Comparison of ENCODE assay signal across 18 cellular contexts in the genomic region with DNA sequence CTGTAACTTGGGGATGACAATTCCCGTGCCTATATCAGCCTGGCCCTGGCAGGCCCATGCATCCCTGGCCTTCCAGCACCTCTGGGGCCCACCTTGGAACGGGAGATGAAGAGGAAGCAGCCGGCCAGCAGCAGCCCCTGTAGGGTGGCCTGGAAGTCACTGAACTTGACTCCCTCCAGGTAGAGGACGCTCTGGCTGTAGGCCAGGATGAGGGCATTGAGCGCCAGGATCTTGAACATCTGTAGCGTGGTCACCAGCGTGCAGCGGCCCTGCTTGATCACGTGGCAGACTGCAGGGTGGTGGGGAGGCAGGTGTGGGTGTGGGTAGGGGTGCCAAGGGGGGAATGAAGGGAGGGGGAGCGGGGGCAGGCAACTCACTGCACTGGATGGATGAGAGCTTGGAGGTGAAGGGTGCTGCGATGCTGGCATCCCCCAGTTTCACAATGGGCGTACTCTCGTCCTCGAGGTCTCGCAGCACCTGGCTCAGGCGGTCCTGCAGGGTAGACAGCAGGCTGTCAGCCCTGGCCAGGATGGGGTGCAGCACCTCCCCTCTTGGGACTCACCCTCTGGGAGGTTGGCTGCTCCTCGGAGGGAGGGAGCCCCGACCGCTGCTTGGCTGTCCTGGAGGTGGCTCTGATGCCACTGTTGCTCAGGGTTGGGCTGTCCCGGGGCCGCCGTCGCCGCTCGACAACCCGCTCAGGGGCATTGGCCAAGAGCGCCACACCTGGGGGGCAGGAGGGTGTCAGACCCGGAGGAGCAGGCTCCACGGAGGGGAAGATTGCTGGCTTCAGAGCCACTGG. TPM values are rescaled to one million over a fixed set of nuclear protein-coding genes. Genes with fewer than 3 reads are reported as not detected.
DNase-seq lines count a peak whose midpoint lies in the region; ATAC-seq and TF ChIP-seq lines count a peak whose summit lies in the region.
"Had no signal": no experiment of that assay in that cellular context is flagged by ENCODE, and none has a peak within 500 bp of the region (broad histone marks: within the 10 kb centered on the region; RNA-seq: fewer than 3 reads in every experiment).

No MANE protein-coding gene starts in this region.

- peak overlapping the region; percentile 79; the same call in 1 of the 2 replicates for H3K27ac ChIP-seq in RWPE1

- intact Hi-C loops in Right ventricle myocardium inferior (cut with DNase I) (no loop called here), left ventricle myocardium superior (cut with micrococcal nuclease) (no loop called here), sciatic nerve (cut with DNase I) (no loop called here)
- intact Hi-C loops in dendritic cell treated with granulocyte-macrophage colony-stimulating factor and Interleukin-4, amounts not matched to agents 40 ng/mL and 50 ng/mL, for 4 days (cut with micrococcal nuclease) = no loop called here

- POLR2A ChIA-PET in RWPE1 (lab: Yijun Ruan, JAX; ENCODE audit: low non-redundant PET) = no interaction called here

- peaks cover 20% of the 10 kb centered on the region for H3K4me1 Mint-ChIP-seq in dendritic cell treated with granulocyte-macrophage colony-stimulating factor and Interleukin-4, amounts not matched to agents 40 ng/mL and 50 ng/mL, for 4 days (ENCODE audit: low read depth)

- H3K27ac Mint-ChIP-seq in dendritic cell treated with granulocyte-macrophage colony-stimulating factor and Interleukin-4, amounts not matched to agents 40 ng/mL and 50 ng/mL, for 4 days = peak overlapping the region; percentile 33
- H3K27ac Mint-ChIP-seq: B cell; CD8-positive, alpha-beta T cell; GM23338 had no signal

- H3K4me3 Mint-ChIP-seq in dendritic cell treated with granulocyte-macrophage colony-stimulating factor and Interleukin-4, amounts not matched to agents 40 ng/mL and 50 ng/mL, for 4 days = no peak overlapping the region
- H3K4me3 Mint-ChIP-seq: B cell; CD8-positive, alpha-beta T cell; GM23338 had no signal

- no peak for TF ChIP-seq CTCF in RWPE1 (conservative IDR thresholded peaks at IDR 0.05; ENCODE audit: low read depth)

- DNase-seq in Right ventricle myocardium inferior (ENCODE audit: missing footprints) (peak; percentile 53), left ventricle myocardium superior (no peak), RWPE1 (ENCODE audit: low spot score) (no peak), sciatic nerve (ENCODE audit: low spot score) (peak; percentile 56)
- no peak for DNase-seq in activated CD4-positive, alpha-beta T cell treated with anti-CD3 and anti-CD28 coated beads for 48 hours
- DNase-seq: C1 segment of cervical spinal cord; CD8-positive, alpha-beta T cell; COR-L47; DMS153; DMS79 treated with DMSO at 0.1 percent for 48 hours; EL; H7 had no signal

- no peaks in the 10 kb centered on the region for H3K27me3 Mint-ChIP-seq in dendritic cell treated with granulocyte-macrophage colony-stimulating factor and Interleukin-4, amounts not matched to agents 40 ng/mL and 50 ng/mL, for 4 days
- H3K27me3 Mint-ChIP-seq: B cell had no signal

- CTCF ChIA-PET in RWPE1 (lab: Yijun Ruan, JAX) = interaction anchor here (0.6 kb wide), 1 partner anchor 10 kb away, joined by 4 read pairs; no protein-coding TSS in a partner anchor

- ATAC-seq in Right ventricle myocardium inferior (no peak), left ventricle myocardium superior (no peak), sciatic nerve (no peak), HG03280 (IDR thresholded peaks at IDR 0.05; ENCODE audit: unreplicated experiment) (no peak), HG03139 (IDR thresholded peaks at IDR 0.05; ENCODE audit: unreplicated experiment) (no peak)
- ATAC-seq: CD8-positive, alpha-beta T cell; GM23338 had no signal

- no peaks in the 10 kb centered on the region for H3K9me3 Mint-ChIP-seq in dendritic cell treated with granulocyte-macrophage colony-stimulating factor and Interleukin-4, amounts not matched to agents 40 ng/mL and 50 ng/mL, for 4 days
- H3K9me3 Mint-ChIP-seq: CD8-positive, alpha-beta T cell; GM23338 had no signal

- H3K36me3 Mint-ChIP-seq in dendritic cell treated with granulocyte-macrophage colony-stimulating factor and Interleukin-4, amounts not matched to agents 40 ng/mL and 50 ng/mL, for 4 days (ENCODE audit: low read depth) = peaks cover 100% of the 10 kb centered on the region

RNA-seq across cellular contexts. Expression of gene GMIP, which starts 3.8 kb away (rescaled TPM):
- total RNA-seq in Right ventricle myocardium inferior = 4.5 TPM
- 4.2 TPM for total RNA-seq in left ventricle myocardium superior
- total RNA-seq in sciatic nerve = 16.2 TPM

RNA-seq across cellular contexts. Expression of gene ATP13A1, which starts 16.2 kb away (rescaled TPM):
- total RNA-seq in Right ventricle myocardium inferior = 20.1 TPM
- 21.6 TPM for total RNA-seq in left ventricle myocardium superior
- total RNA-seq in sciatic nerve = 53.3 TPM

RNA-seq across cellular contexts. Expression of gene LPAR2, which starts 19.2 kb away (rescaled TPM):
- total RNA-seq in Right ventricle myocardium inferior (0.57 TPM), left ventricle myocardium superior (1.6 TPM), sciatic nerve (11.0 TPM)

RNA-seq across cellular contexts. Expression of gene ZNF101, which starts 21.4 kb away (rescaled TPM):
- total RNA-seq in Right ventricle myocardium inferior (2.7 TPM), left ventricle myocardium superior (3.7 TPM), sciatic nerve (9.3 TPM)

RNA-seq across cellular contexts. Expression of gene PBX4, which starts 28.7 kb away (rescaled TPM):
- total RNA-seq in Right ventricle myocardium inferior (not detected), left ventricle myocardium superior (0.42 TPM), sciatic nerve (5.1 TPM)
- total RNA-seq: HT1080 had no signal

Comparison
In these comparisons a context has a peak if more than half of its experiments do, and no peak if none do; other contexts are left out.
1. DNase-seq: peak in Right ventricle myocardium inferior (single experiment) and sciatic nerve (single experiment); none in left ventricle myocardium superior (single experiment), RWPE1 (single experiment) and activated CD4-positive, alpha-beta T cell treated with anti-CD3 and anti-CD28 coated beads for 48 hours (single experiment).